In genomic region chr2:73292906-73293533, GRCh38 we compare ENCODE assay signal across 1 cellular context.
TF ChIP-seq lines count a peak whose summit lies in the region.

No MANE protein-coding gene starts in this region.

TF ChIP-seq in GM12878, 131 proteins besides CTCF, POLR2A, EP300 and RAD21:
- TF ChIP-seq SUZ12 (IDR thresholded peaks at IDR 0.05; ENCODE audit: unreplicated experiment) = peak; percentile 94
- TF ChIP-seq NFIC (IDR thresholded peaks at IDR 0.05; ENCODE audit: low read depth, low read length) = no peak
- TF ChIP-seq SMC3 (IDR thresholded peaks at IDR 0.05; ENCODE audit: borderline replicate concordance, low read length) = no peak
- no peak for TF ChIP-seq BCL11A (IDR thresholded peaks at IDR 0.05; ENCODE audit: low read depth, low read length)
TF ChIP-seq in GM12878: peak in this region for 1.
